In the genomic region with DNA sequence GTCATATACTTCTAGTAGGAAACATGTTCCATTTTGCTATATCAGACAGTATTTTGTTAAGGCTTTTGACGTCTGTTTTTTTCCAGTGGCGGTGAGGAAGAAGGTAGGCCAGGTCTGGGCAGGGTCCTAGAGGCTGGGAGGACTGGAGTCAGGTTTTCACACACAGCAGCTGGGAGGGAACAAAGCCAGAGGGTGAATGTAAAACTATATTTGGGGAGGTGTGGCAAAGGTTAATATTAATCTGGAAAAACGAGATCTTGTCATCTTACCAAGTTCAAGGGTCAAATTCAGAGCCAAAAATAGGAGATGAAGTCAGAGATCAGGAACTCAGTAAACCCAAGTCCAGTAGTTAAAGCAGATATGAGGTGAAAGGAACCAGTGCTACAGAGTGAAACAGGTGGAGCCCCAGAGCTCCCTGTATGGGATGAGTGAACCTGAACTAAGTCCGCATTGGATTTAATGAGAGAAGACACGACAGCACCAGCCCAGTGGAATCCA, we compare ENCODE assay signal across 1 cellular context.
TF ChIP-seq lines count a peak whose summit lies in the region.

No MANE protein-coding gene starts in this region.

TF ChIP-seq in HepG2, 621 proteins besides CTCF, POLR2A, EP300 and RAD21 (continued from another document):
- TF ChIP-seq ZNF687 (CRISPR knock-in tag; IDR thresholded peaks at IDR 0.05) (no peak), HNRNPK (IDR thresholded peaks at IDR 0.05; ENCODE audit: low read depth, low read length, poor library complexity, severe bottlenecking) (no peak), DPF2 (CRISPR knock-in tag; IDR thresholded peaks at IDR 0.05; ENCODE audit: borderline replicate concordance, low read depth) (no peak), CBX5 (CRISPR knock-in tag; IDR thresholded peaks at IDR 0.05; ENCODE audit: borderline replicate concordance) (no peak), POLR2AphosphoS2 (IDR thresholded peaks at IDR 0.05; ENCODE audit: low read depth, low read length) (no peak)
- TF ChIP-seq, protein P1, sequence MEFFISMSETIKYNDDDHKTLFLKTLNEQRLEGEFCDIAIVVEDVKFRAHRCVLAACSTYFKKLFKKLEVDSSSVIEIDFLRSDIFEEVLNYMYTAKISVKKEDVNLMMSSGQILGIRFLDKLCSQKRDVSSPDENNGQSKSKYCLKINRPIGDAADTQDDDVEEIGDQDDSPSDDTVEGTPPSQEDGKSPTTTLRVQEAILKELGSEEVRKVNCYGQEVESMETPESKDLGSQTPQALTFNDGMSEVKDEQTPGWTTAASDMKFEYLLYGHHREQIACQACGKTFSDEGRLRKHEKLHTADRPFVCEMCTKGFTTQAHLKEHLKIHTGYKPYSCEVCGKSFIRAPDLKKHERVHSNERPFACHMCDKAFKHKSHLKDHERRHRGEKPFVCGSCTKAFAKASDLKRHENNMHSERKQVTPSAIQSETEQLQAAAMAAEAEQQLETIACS (CRISPR knock-in tag; IDR thresholded peaks at IDR 0.05): no peak
